9 cellular contexts compared by ENCODE assay signal in the genomic region with DNA sequence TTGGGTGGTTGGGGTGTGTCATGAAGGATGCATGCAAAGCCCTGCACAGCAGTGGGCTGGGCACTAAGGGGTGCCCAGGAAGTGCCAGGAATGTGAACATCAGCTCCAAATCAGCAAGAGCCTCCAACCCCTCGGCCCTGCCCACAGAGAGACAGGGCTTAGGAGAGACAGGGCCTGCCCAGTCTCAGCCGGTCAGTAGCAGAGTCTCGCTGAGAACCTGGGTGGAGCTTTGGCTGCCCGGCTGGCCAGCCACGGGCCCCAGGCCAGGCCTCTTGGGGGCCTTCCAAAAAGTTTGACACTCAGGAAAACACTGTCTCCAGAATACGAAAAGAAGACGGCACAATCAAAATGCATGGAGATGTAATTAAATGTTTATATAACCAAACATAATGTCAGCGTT. TPM values are rescaled to one million over a fixed set of nuclear protein-coding genes. Genes with fewer than 3 reads are reported as not detected.
DNase-seq lines count a peak whose midpoint lies in the region; TF ChIP-seq lines count a peak whose summit lies in the region.
"Had no signal": no experiment of that assay in that cellular context is flagged by ENCODE, and none has a peak within 500 bp of the region (broad histone marks: within the 10 kb centered on the region; RNA-seq: fewer than 3 reads in every experiment).

No MANE protein-coding gene starts in this region.

- H3K4me3 ChIP-seq in MM.1S (ENCODE audit: low read length): no peak overlapping the region

- H3K9ac ChIP-seq in MM.1S (ENCODE audit: low read length): no peak overlapping the region

- no peaks in the 10 kb centered on the region for H3K9me3 ChIP-seq in MM.1S (replicated peaks; ENCODE audit: insufficient read depth, low read length)

- H3K4me1 ChIP-seq in MM.1S (ENCODE audit: low read length): peaks cover 20% of the 10 kb centered on the region

- intact Hi-C loops in head of caudate nucleus (cut with DNase I): no loop called here

- no peaks in the 10 kb centered on the region for H3K36me3 ChIP-seq in MM.1S (replicated peaks; ENCODE audit: insufficient read depth, low read length)

- H3K4me2 ChIP-seq in MM.1S (ENCODE audit: low read depth, low read length): no peak overlapping the region

- H4K20me1 ChIP-seq in MM.1S (ENCODE audit: insufficient read depth, low read length): no peaks in the 10 kb centered on the region

- H2AFZ ChIP-seq in MM.1S (ENCODE audit: low read length): no peak overlapping the region

- no peaks in the 10 kb centered on the region for H3K9me2 ChIP-seq in MM.1S (replicated peaks; ENCODE audit: insufficient read depth, low read length)

- no peak overlapping the region for H3K27ac ChIP-seq in MM.1S (ENCODE audit: low read length)

- no peak for TF ChIP-seq CTCF in MM.1S (IDR thresholded peaks at IDR 0.05; ENCODE audit: low read length)

- H3K27me3 ChIP-seq in MM.1S (replicated peaks; ENCODE audit: insufficient read depth, low read length): no peaks in the 10 kb centered on the region

- peaks cover 17% of the 10 kb centered on the region for H3F3A ChIP-seq in MM.1S (ENCODE audit: insufficient read depth, low read length)

- DNase-seq in AG08395 (ENCODE audit: low spot score): peak; percentile 95
- DNase-seq in amniotic epithelial cell (ENCODE audit: low read depth): peak; percentile 41
- DNase-seq in head of caudate nucleus: peak in 26 of 42 donors; percentile 27 to 70 (median 52)
- peak; percentile 28 for DNase-seq in occipital lobe (lab: John Stamatoyannopoulos, UW)
- DNase-seq in stimulated activated CD4-positive, alpha-beta T cell treated with anti-CD3 and anti-CD28 coated beads, Interleukin-4, amount 100 ng/mL, for 24 hours: no peak
- no peak for DNase-seq in NCI-H1436 (lab: John Stamatoyannopoulos, UW)
- DNase-seq in NCI-H2196 (lab: John Stamatoyannopoulos, UW; ENCODE audit: unreplicated experiment): no peak
- DNase-seq in MM.1S: no peak
- DNase-seq: activated CD8-positive, alpha-beta memory T cell treated with anti-CD3 and anti-CD28 coated beads, Interleukin-2, amount 50 U/mL, for 48 hours had no signal

- H3K79me2 ChIP-seq in MM.1S (ENCODE audit: low read length): peaks cover 1% of the 10 kb centered on the region

RNA-seq across cellular contexts. Expression of a gene that starts 4.3 kb away (rescaled TPM):
- 19.7 TPM for total RNA-seq in occipital lobe

RNA-seq across cellular contexts. Expression of a gene that starts 24.3 kb away (rescaled TPM):
- 37.4 TPM for total RNA-seq in occipital lobe

RNA-seq across cellular contexts. Expression of a gene that starts 24.3 kb away (rescaled TPM):
- total RNA-seq in occipital lobe: 7.8 TPM

Comparison
In these comparisons a context has a peak if more than half of its experiments do, and no peak if none do; other contexts are left out.
1. DNase-seq: peak in AG08395 (single experiment), amniotic epithelial cell (single experiment), head of caudate nucleus (26 of 42) and occipital lobe (single experiment); none in stimulated activated CD4-positive, alpha-beta T cell treated with anti-CD3 and anti-CD28 coated beads, Interleukin-4, amount 100 ng/mL, for 24 hours (single experiment), NCI-H1436 (single experiment), NCI-H2196 (single experiment) and MM.1S (single experiment).